11 cellular contexts compared by ENCODE assay signal in genomic region chr11:65897020-65897471, GRCh38.
DNase-seq lines count a peak whose midpoint lies in the region; ATAC-seq lines count a peak whose summit lies in the region.
"Had no signal": no experiment of that assay in that cellular context is flagged by ENCODE, and none has a peak within 500 bp of the region (broad histone marks: within the 10 kb centered on the region; RNA-seq: fewer than 3 reads in every experiment).

No MANE protein-coding gene starts in this region.

- no peak for ATAC-seq in stimulated activated naive CD8-positive, alpha-beta T cell treated with anti-CD3 and anti-CD28 coated beads, Interleukin-15, Interleukin-2, amounts not matched to agents 100 U/mL and 50 U/mL, for 24 hours
- ATAC-seq: gastroesophageal sphincter had no signal

- peak overlapping the region; percentile 74 for H3K4me3 ChIP-seq in adipocyte (ENCODE audit: low read length)
- H3K4me3 ChIP-seq: gastroesophageal sphincter had no signal

- H3K9me3 Mint-ChIP-seq in stimulated activated naive CD8-positive, alpha-beta T cell treated with anti-CD3 and anti-CD28 coated beads, Interleukin-15, Interleukin-2, amounts not matched to agents 100 ng/mL and 50 ng/mL, for 24 hours, result no peaks in the 10 kb centered on the region

- H3K9me3 ChIP-seq in adipocyte (ENCODE audit: control insufficient read depth, low read length), result no peaks in the 10 kb centered on the region
- H3K9me3 ChIP-seq: gastroesophageal sphincter had no signal

- no peaks in the 10 kb centered on the region for H3K27me3 ChIP-seq in adipocyte (replicated peaks; ENCODE audit: control insufficient read depth, insufficient read depth, low read length)

- peak overlapping the region; percentile 63 for H3K4me3 Mint-ChIP-seq in stimulated activated naive CD8-positive, alpha-beta T cell treated with anti-CD3 and anti-CD28 coated beads, Interleukin-15, Interleukin-2, amounts not matched to agents 100 ng/mL and 50 ng/mL, for 24 hours

- DNase-seq in stimulated activated naive CD8-positive, alpha-beta T cell treated with anti-CD3 and anti-CD28 coated beads, Interleukin-15, Interleukin-2, amounts not matched to agents 100 U/mL and 50 U/mL, for 24 hours, result no peak
- DNase-seq in adipocyte (ENCODE audit: low read depth), result no peak
- no peak for DNase-seq in NCI-H524 (lab: John Stamatoyannopoulos, UW)
- no peak for DNase-seq in stimulated activated CD4-positive, alpha-beta T cell treated with anti-CD3 and anti-CD28 coated beads, Interleukin-12 subunit alpha, Interleukin-12 subunit beta, amount 100 ng/mL, for 4 hours
- no peak for DNase-seq in NCI-H510A treated with DMSO at 0.1 percent for 48 hours (lab: John Stamatoyannopoulos, UW)
- DNase-seq: dermis blood vessel endothelial cell, KG1, NCI-H1694 treated with DMSO at 0.1 percent for 48 hours, SIG-M5 had no signal

- H3K9ac ChIP-seq in adipocyte (ENCODE audit: low read length), result peak overlapping the region; percentile 91

- peaks cover 64% of the 10 kb centered on the region for H3K4me1 ChIP-seq in adipocyte (ENCODE audit: control insufficient read depth, insufficient read depth, low read length)

- peaks cover 69% of the 10 kb centered on the region for H3K4me1 Mint-ChIP-seq in stimulated activated naive CD8-positive, alpha-beta T cell treated with anti-CD3 and anti-CD28 coated beads, Interleukin-15, Interleukin-2, amounts not matched to agents 100 ng/mL and 50 ng/mL, for 24 hours (ENCODE audit: low read depth)

- H3K36me3 Mint-ChIP-seq in stimulated activated naive CD8-positive, alpha-beta T cell treated with anti-CD3 and anti-CD28 coated beads, Interleukin-15, Interleukin-2, amounts not matched to agents 100 ng/mL and 50 ng/mL, for 24 hours (ENCODE audit: low read depth), result peaks cover 43% of the 10 kb centered on the region

- peak overlapping the region; percentile 58 for H3K27ac Mint-ChIP-seq in stimulated activated naive CD8-positive, alpha-beta T cell treated with anti-CD3 and anti-CD28 coated beads, Interleukin-15, Interleukin-2, amounts not matched to agents 100 ng/mL and 50 ng/mL, for 24 hours

- peaks cover 36% of the 10 kb centered on the region for H3K36me3 ChIP-seq in adipocyte (ENCODE audit: control insufficient read depth, insufficient read depth, low read length, severe bottlenecking)
- H3K36me3 ChIP-seq: gastroesophageal sphincter had no signal

- H3K27me3 Mint-ChIP-seq in stimulated activated naive CD8-positive, alpha-beta T cell treated with anti-CD3 and anti-CD28 coated beads, Interleukin-15, Interleukin-2, amounts not matched to agents 100 ng/mL and 50 ng/mL, for 24 hours, result no peaks in the 10 kb centered on the region
